Comparison of ENCODE assay signal across 8 cellular contexts in genomic region chr17:63699638-63700527, GRCh38. TPM values are rescaled to one million over a fixed set of nuclear protein-coding genes. Genes with fewer than 3 reads are reported as not detected.
DNase-seq lines count a peak whose midpoint lies in the region; ATAC-seq and TF ChIP-seq lines count a peak whose summit lies in the region.

Gene LIMD2 (minus strand): TSS chr17:63700125. CDS start chr17:63699298, 827 bp downstream.

- TF ChIP-seq POLR2A in adrenal gland (IDR thresholded peaks at IDR 0.05) = no peak

- ATAC-seq in GM19324 (IDR thresholded peaks at IDR 0.05; ENCODE audit: low FRiP score, unreplicated experiment) (peak; percentile 25), T-helper 17 cell (peak; percentile 48)

- DNase-seq in AG09309 (ENCODE audit: low read depth) (no peak), T-helper 17 cell (peak; percentile 72 to 85 (median 83)), adrenal gland (peak; percentile 39 to 72 (median 59)), iPS DF 6.9 (ENCODE audit: low read depth, low spot score) (no peak), superior temporal gyrus (ENCODE audit: extremely low spot score) (no peak)

- peak within 1 kb of the TSS; percentile 64; the same call in 1 of the 2 replicates for H2AFZ ChIP-seq in KMS-11 (ENCODE audit: low read depth)

- H3K27ac Mint-ChIP-seq in T-helper 17 cell = peak within 1 kb of the TSS; percentile 98

- peaks cover 56% of the 10 kb centered on the region for H3K4me1 Mint-ChIP-seq in T-helper 17 cell

- H3K27ac ChIP-seq in KMS-11 = peak within 1 kb of the TSS; percentile 67
- peak within 1 kb of the TSS in 4 of 5 donors; percentile 47 to 84 (median 64) for H3K27ac ChIP-seq in adrenal gland
- H3K27ac ChIP-seq in iPS DF 6.9 (ENCODE audit: low read length) = no peak within 1 kb of the TSS
- H3K27ac ChIP-seq in skin epidermis = peak within 1 kb of the TSS; percentile 70 to 99 (median 89)

- H3K4me1 ChIP-seq in KMS-11 (ENCODE audit: low read depth, poor library complexity, severe bottlenecking) (peaks cover 36% of the 10 kb centered on the region), adrenal gland (replicated peaks in 1 of 2) (peaks cover 10 to 15% of the 10 kb centered on the region in 2 donors), iPS DF 6.9 (ENCODE audit: control insufficient read depth, insufficient read depth, low read length) (peaks cover 15% of the 10 kb centered on the region)

- H3K4me3 Mint-ChIP-seq in T-helper 17 cell = peak within 1 kb of the TSS; percentile 99

- H3K27me3 ChIP-seq in KMS-11 (ENCODE audit: insufficient read depth, low read depth) (no peaks in the 10 kb centered on the region), adrenal gland (no peaks in the 10 kb centered on the region), iPS DF 6.9 (ENCODE audit: control insufficient read depth, insufficient read depth, low read length) (no peaks in the 10 kb centered on the region)

- peaks cover 5% of the 10 kb centered on the region for H3K36me3 Mint-ChIP-seq in T-helper 17 cell (ENCODE audit: low read depth)

- TF ChIP-seq CTCF in AG09309 (IDR thresholded peaks at IDR 0.05; ENCODE audit: control insufficient read depth, insufficient read depth, low read depth, low read length, missing control alignments) = no peak
- TF ChIP-seq CTCF in KMS-11 (conservative IDR thresholded peaks at IDR 0.05; ENCODE audit: low read depth, low read length) = no peak
- TF ChIP-seq CTCF in adrenal gland (IDR thresholded peaks at IDR 0.05) = no peak

- H3K4me2 ChIP-seq in KMS-11 = peak within 1 kb of the TSS; percentile 82

- intact Hi-C loops in adrenal gland (cut with DNase I) = loop anchor here (5.0 to 10.0 kb wide), 2 partner anchors 75 to 78 kb away; partner anchors contain the start of gene MAP3K3 (in 2 of the 2)

- H3K9me3 ChIP-seq in T-helper 17 cell (ENCODE audit: control insufficient read depth, low read length, poor library complexity, severe bottlenecking) = no peaks in the 10 kb centered on the region
- H3K9me3 ChIP-seq in adrenal gland (replicated peaks in 1 of 3) = no peaks in the 10 kb centered on the region
- no peaks in the 10 kb centered on the region for H3K9me3 ChIP-seq in iPS DF 6.9 (ENCODE audit: control insufficient read depth, insufficient read depth, low read length)

- peaks cover 7% of the 10 kb centered on the region for H3K79me2 ChIP-seq in KMS-11 (ENCODE audit: insufficient read depth, low read depth)

- H3K27me3 Mint-ChIP-seq in T-helper 17 cell = no peaks in the 10 kb centered on the region

- H3K36me3 ChIP-seq in KMS-11 (ENCODE audit: insufficient read depth) = no peaks in the 10 kb centered on the region
- H3K36me3 ChIP-seq in adrenal gland (replicated peaks in 1 of 2) = peaks cover 0 to 20% of the 10 kb centered on the region in 2 donors
- no peaks in the 10 kb centered on the region for H3K36me3 ChIP-seq in iPS DF 6.9 (ENCODE audit: control insufficient read depth, insufficient read depth, low read length)

- H4K20me1 ChIP-seq in KMS-11 (ENCODE audit: insufficient read depth) = no peaks in the 10 kb centered on the region

- 1% methylated on average over 68 to 132 of the region's 133 CpGs; no CpG with 5 or more reads in 2 of the 4 donors for WGBS in adrenal gland, 4 donors
- no CpG with 5 or more reads among the region's 133 CpGs for WGBS in iPS DF 6.9 (ENCODE audit: insufficient coverage, insufficient read length)

- peak within 1 kb of the TSS; percentile 83 for H3K9ac ChIP-seq in KMS-11

- H3K4me3 ChIP-seq in AG09309 (ENCODE audit: control insufficient read depth, low read depth, low read length) = peak within 1 kb of the TSS; percentile 52
- H3K4me3 ChIP-seq in KMS-11 (IDR thresholded peaks at IDR 0.05; ENCODE audit: insufficient read depth, low read depth, low read length) = no peak within 1 kb of the TSS
- peak within 1 kb of the TSS in 2 of 4 donors; percentile 28 to 91 for H3K4me3 ChIP-seq in adrenal gland
- H3K4me3 ChIP-seq in iPS DF 6.9 (ENCODE audit: low read length) = peak within 1 kb of the TSS; percentile 67
- H3K4me3 ChIP-seq in skin epidermis = peak within 1 kb of the TSS; percentile 37 to 68 (median 65)

RNA-seq across cellular contexts. Expression of gene LIMD2, which starts in this region (rescaled TPM):
- 100 to 1,000 TPM; 451 to 473 TPM for total RNA-seq in T-helper 17 cell
- total RNA-seq in adrenal gland = 10 to 100 TPM in 7 of 8 donors, 1 to 10 TPM in 1; 6.3 to 20.1 (median 12.0) TPM
- 10 to 100 TPM in 2 of 3 donors, 1 to 10 TPM in 1; 2.5 to 76.3 (median 34.6) TPM for polyA plus RNA-seq in adrenal gland

Comparison
In these comparisons a context has a peak if more than half of its experiments do, and no peak if none do; other contexts are left out.
1. RNA of gene LIMD2 (total RNA-seq): 451 to 473 TPM in T-helper 17 cell; 6.3 to 20.1 TPM in adrenal gland; every median in the first group is over 10 times any median in the second.
2. DNase-seq: peak in T-helper 17 cell (3 of 3) and adrenal gland (7 of 7); none in AG09309 (single experiment), iPS DF 6.9 (single experiment) and superior temporal gyrus (single experiment).